In genomic region chr11:62548545-62549335, GRCh38 we compare ENCODE assay signal across 1 cellular context.
TF ChIP-seq lines count a peak whose summit lies in the region.

No MANE protein-coding gene starts in this region.

TF ChIP-seq in H1, 55 proteins besides CTCF, POLR2A, EP300 and RAD21:
- no peak for TF ChIP-seq POLR2AphosphoS5 (IDR thresholded peaks at IDR 0.05; ENCODE audit: low read depth, low read length)
- no peak for TF ChIP-seq CTBP2 (IDR thresholded peaks at IDR 0.05; ENCODE audit: borderline replicate concordance, insufficient read depth, insufficient read length, low read length)
- no peak for TF ChIP-seq RFX5 (IDR thresholded peaks at IDR 0.05; ENCODE audit: borderline replicate concordance, low read depth, low read length)
- TF ChIP-seq RXRA (IDR thresholded peaks at IDR 0.05; ENCODE audit: insufficient read depth, low read depth, low read length): no peak
- no peak for TF ChIP-seq BACH1 (IDR thresholded peaks at IDR 0.05; ENCODE audit: low read length)
- TF ChIP-seq KDM4A (IDR thresholded peaks at IDR 0.05; ENCODE audit: low read depth, low read length, severe bottlenecking): no peak
- TF ChIP-seq SP1 (IDR thresholded peaks at IDR 0.05; ENCODE audit: low read depth, low read length): no peak
